In the genomic region with DNA sequence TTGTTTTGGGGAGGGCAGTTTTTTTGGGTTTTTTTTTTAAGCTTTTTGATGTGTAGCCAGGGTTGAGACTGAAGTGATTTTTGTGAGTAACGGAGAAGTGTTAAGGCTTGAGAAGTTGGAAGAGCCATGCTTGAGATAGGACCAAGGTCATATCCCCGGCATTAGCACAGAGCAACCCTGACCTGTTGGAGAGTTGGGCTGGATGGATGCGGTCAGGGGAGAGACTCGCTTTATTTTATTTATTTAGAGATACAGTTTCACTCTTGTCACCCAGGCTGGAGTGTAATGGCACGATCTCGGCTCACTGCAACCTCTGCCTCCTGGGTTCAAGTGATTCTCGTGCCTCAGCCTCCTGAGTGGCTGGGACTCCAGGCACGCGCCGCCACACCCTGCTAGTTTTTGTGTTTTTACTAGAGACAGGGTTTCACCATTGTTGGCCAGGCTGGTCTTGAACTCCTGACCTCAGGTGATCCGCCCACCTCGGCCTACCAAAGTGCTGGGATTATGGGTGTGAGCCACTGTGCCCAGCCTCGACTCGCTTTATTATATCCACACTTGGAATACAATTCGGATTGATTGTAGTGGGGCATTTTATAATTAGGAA, we compare ENCODE assay signal across 7 cellular contexts. TPM values are rescaled to one million over a fixed set of nuclear protein-coding genes. Genes with fewer than 3 reads are reported as not detected.
DNase-seq lines count a peak whose midpoint lies in the region; ATAC-seq and TF ChIP-seq lines count a peak whose summit lies in the region.
"Not testable (repeated sequence)": the region's sequence is repeated elsewhere in the genome, so short reads cannot be mapped to it uniquely, and the experiment has no call there.

No MANE protein-coding gene starts in this region.

- peaks cover 93% of the 10 kb centered on the region for H3F3A ChIP-seq in GM23248 (ENCODE audit: insufficient read depth)

- peak overlapping the region; percentile 88 for H3K27ac Mint-ChIP-seq in osteocyte (ENCODE audit: unreplicated experiment)

- H3K9ac ChIP-seq in GM23248: peak overlapping the region; percentile 63
- not testable (repeated sequence) for H3K9ac ChIP-seq in liver (ENCODE audit: low read depth in 1 of 2, low read length in 2 of 2)

- TF ChIP-seq CTCF in Panc1 (IDR thresholded peaks at IDR 0.05); body of pancreas (IDR thresholded peaks at IDR 0.05); esophagus squamous epithelium (IDR thresholded peaks at IDR 0.05); liver (IDR thresholded peaks at IDR 0.05; ENCODE audit: low read depth, low read length, missing input control); osteocyte (IDR thresholded peaks at IDR 0.05); spleen (IDR thresholded peaks at IDR 0.05 in 8 of 11, conservative IDR thresholded peaks at IDR 0.05 in 3 of 11): not testable (repeated sequence)

- H3K4me2 ChIP-seq in GM23248 (ENCODE audit: unreplicated experiment): peak overlapping the region; percentile 72

- peaks cover 54% of the 10 kb centered on the region for H3K4me1 Mint-ChIP-seq in osteocyte (ENCODE audit: unreplicated experiment)

- peak; percentile 23; the same call in 1 of the 2 replicates for ATAC-seq in Panc1
- ATAC-seq in body of pancreas: not testable (repeated sequence)

- not testable (repeated sequence) for H3K27me3 ChIP-seq in GM23248 (replicated peaks; ENCODE audit: insufficient read depth); Panc1 (ENCODE audit: control insufficient read depth, insufficient read depth, low read length); body of pancreas; esophagus squamous epithelium; liver (ENCODE audit: control insufficient read depth in 4 of 4, insufficient read depth in 4 of 4, low read length in 3 of 4); spleen (replicated peaks in 1 of 7)

- not testable (repeated sequence) for H2AFZ ChIP-seq in GM23248

- 69 to 70% methylated on average over 15 of the region's 15 CpGs for WGBS in GM23248 (ENCODE audit: low coverage in 1 of 2, low lambda C conversion rate in 2 of 2, missing lambda C conversion rate in 2 of 2), 2 experiments
- 60 to 75% methylated on average over 8 to 15 of the region's 15 CpGs for WGBS in body of pancreas, 2 donors
- 45 to 64% methylated on average over 14 to 15 of the region's 15 CpGs for WGBS in esophagus squamous epithelium, 2 donors
- WGBS in liver: 62% methylated on average over 15 of the region's 15 CpGs
- 73 to 92% (median 84%) methylated on average over 15 of the region's 15 CpGs for WGBS in spleen, 5 donors

- H3K9me3 Mint-ChIP-seq in osteocyte (ENCODE audit: unreplicated experiment): not testable (repeated sequence)

- not testable (repeated sequence) for TF ChIP-seq POLR2A in body of pancreas (IDR thresholded peaks at IDR 0.05); esophagus squamous epithelium (IDR thresholded peaks at IDR 0.05); spleen (IDR thresholded peaks at IDR 0.05)

- not testable (repeated sequence) for TF ChIP-seq RAD21 in liver (IDR thresholded peaks at IDR 0.05)

- CTCF ChIA-PET in Panc1 (lab: Charles Lee): not testable (repeated sequence)

- H3K36me3 Mint-ChIP-seq in osteocyte (ENCODE audit: unreplicated experiment): not testable (repeated sequence)

- not testable (repeated sequence) for DNase-seq in GM23248; Panc1 (ENCODE audit: low read depth, low spot score); body of pancreas; esophagus squamous epithelium (lab: John Stamatoyannopoulos, UW); osteocyte (ENCODE audit: extremely low spot score, unreplicated experiment); spleen

- H3K4me3 Mint-ChIP-seq in osteocyte (ENCODE audit: unreplicated experiment): not testable (repeated sequence)

- not testable (repeated sequence) for H3K36me3 ChIP-seq in GM23248 (ENCODE audit: low read depth); Panc1 (ENCODE audit: control insufficient read depth, insufficient read depth, low read length); body of pancreas (replicated peaks in 1 of 2; ENCODE audit: insufficient read depth in 1 of 2, low read depth in 2 of 2); esophagus squamous epithelium; liver (ENCODE audit: control insufficient read depth in 4 of 4, insufficient read depth in 3 of 4, low read depth in 1 of 4, low read length in 3 of 4); spleen

- peak overlapping the region; percentile 30 for H3K4me3 ChIP-seq in GM23248
- peak overlapping the region in 1 of 2 experiments; percentile 36; a peak in 2 of 4 replicates for H3K4me3 ChIP-seq in Panc1 (ENCODE audit: low read depth in 2 of 2, low read length in 2 of 2)
- H3K4me3 ChIP-seq in body of pancreas; esophagus squamous epithelium; liver (ENCODE audit: low read depth in 1 of 3, low read length in 3 of 3); spleen: not testable (repeated sequence)

- peaks cover 76% of the 10 kb centered on the region for H3K4me1 ChIP-seq in GM23248 (ENCODE audit: insufficient read depth)
- H3K4me1 ChIP-seq in Panc1 (ENCODE audit: control insufficient read depth, insufficient read depth, low read length): peaks cover 72% of the 10 kb centered on the region
- peaks cover 66% of the 10 kb centered on the region for H3K4me1 ChIP-seq in body of pancreas
- H3K4me1 ChIP-seq in esophagus squamous epithelium: peaks cover 32 to 85% (median 55%) of the 10 kb centered on the region in 3 donors
- peaks cover 15 to 44% (median 32%) of the 10 kb centered on the region in 4 donors for H3K4me1 ChIP-seq in liver (ENCODE audit: control insufficient read depth in 4 of 4, insufficient read depth in 4 of 4, low read length in 3 of 4)
- peaks cover 11 to 67% (median 42%) of the 10 kb centered on the region in 6 donors for H3K4me1 ChIP-seq in spleen

- not testable (repeated sequence) for BruUV-seq in Panc1 (replicated peaks; lab: Mats Ljungman, UMichigan)

- not testable (repeated sequence) for H4K20me1 ChIP-seq in GM23248 (ENCODE audit: insufficient read depth)

- POLR2A ChIA-PET in Panc1 (lab: Charles Lee): not testable (repeated sequence)

- H3K9me3 ChIP-seq in GM23248 (ENCODE audit: low read depth); Panc1 (ENCODE audit: control insufficient read depth, insufficient read depth, low read depth, low read length); body of pancreas; esophagus squamous epithelium; liver (ENCODE audit: control insufficient read depth in 4 of 4, low read length in 3 of 4); spleen: not testable (repeated sequence)

- in situ Hi-C loops in GM23248 (cut with MboI); Panc1 (cut with HindIII; ENCODE audit: low pct_unique_long_range_greater_than_20kb, low sequenced_read_pairs): not testable (repeated sequence)

- not testable (repeated sequence) for H3K27me3 Mint-ChIP-seq in osteocyte (ENCODE audit: unreplicated experiment)

- intact Hi-C loops in Panc1 (cut with micrococcal nuclease; ENCODE audit: unreplicated experiment); body of pancreas (cut with DNase I); esophagus squamous epithelium (cut with DNase I); spleen (cut with DNase I; ENCODE audit: low total_unique reads): not testable (repeated sequence)

- H3K79me2 ChIP-seq in GM23248 (ENCODE audit: insufficient read depth): peaks cover 88% of the 10 kb centered on the region

- H3K27ac ChIP-seq in GM23248: peak overlapping the region; percentile 89
- peak overlapping the region; percentile 97 for H3K27ac ChIP-seq in Panc1 (ENCODE audit: low read length)
- H3K27ac ChIP-seq in body of pancreas: peak overlapping the region; percentile 33 to 97 (median 94)
- H3K27ac ChIP-seq in esophagus squamous epithelium: peak overlapping the region; percentile 81 to 90 (median 88)
- peak overlapping the region; percentile 85 to 91 for H3K27ac ChIP-seq in liver (ENCODE audit: low read depth in 1 of 2, low read length in 2 of 2)
- H3K27ac ChIP-seq in spleen: peak overlapping the region in 5 of 8 donors; percentile 31 to 56 (median 52)

- H3K9me2 ChIP-seq in GM23248 (ENCODE audit: insufficient read depth): not testable (repeated sequence)

RNA-seq across cellular contexts. Expression of a gene that starts 43.5 kb away (rescaled TPM):
- total RNA-seq in GM23248 (2014; rRNA removed; shearing (Covaris generic)): 186 and 199 TPM in 2 replicates
- polyA plus RNA-seq in GM23248 (2016; fragmentation: Nextera tagmentation; extraction: Ambion mirVana) (60.6 and 61.7 TPM in 2 replicates), liver (10 to 100 TPM; 22.9 to 34.7 TPM), spleen (10 to 100 TPM; 38.9 to 70.3 (median 49.4) TPM)
- total RNA-seq in Panc1 (2021; ENCODE audit: unreplicated experiment) (309 TPM), body of pancreas (100 to 1,000 TPM; 104 to 121 TPM), esophagus squamous epithelium (10 to 100 TPM; 65.4 to 77.0 (median 71.5) TPM), liver (100 to 1,000 TPM in 1 of 2 donors, 10 to 100 TPM in 1; 53.8 to 124 TPM), osteocyte (72.9 and 77.9 TPM in 2 replicates), spleen (100 to 1,000 TPM in 4 of 7 donors, 10 to 100 TPM in 3; 77.5 to 163 (median 111) TPM)
- 366 TPM for polyA plus RNA-seq in Panc1 (2012; ENCODE audit: insufficient read length)
